Comparison of ENCODE assay signal across 27 cellular contexts in genomic region chr10:75868601-75869000, GRCh38.
"Had no signal": no experiment of that assay in that cellular context is flagged by ENCODE, and none has a peak within 500 bp of the region (broad histone marks: within the 10 kb centered on the region; RNA-seq: fewer than 3 reads in every experiment).

No MANE protein-coding gene starts in this region.

- H3K27me3 ChIP-seq: neural progenitor cell, ovary, right atrium auricular region, right lobe of liver, transverse colon, upper lobe of left lung had no signal

- H3K36me3 ChIP-seq: neural progenitor cell, ovary, right atrium auricular region, right lobe of liver, transverse colon, upper lobe of left lung had no signal

- H3K36me3 Mint-ChIP-seq: mesothelial cell of epicardium; naive B cell; natural killer cell; neural progenitor cell; stimulated activated memory B cell treated with anti-CD40 and anti-IgM and Interleukin-4, amounts not matched to agents 10 μg/mL and 1 μg/mL and 100 μg/mL, for 72 hours had no signal

- H3K4me1 Mint-ChIP-seq: naive B cell; natural killer cell; stimulated activated memory B cell treated with anti-CD40 and anti-IgM and Interleukin-4, amounts not matched to agents 10 μg/mL and 1 μg/mL and 100 μg/mL, for 72 hours; stimulated activated naive CD8-positive, alpha-beta T cell treated with anti-CD3 and anti-CD28 coated beads, Interleukin-15, amount 100 ng/mL, for 72 hours had no signal

- H3K4me3 ChIP-seq: lung, neural progenitor cell, ovary, right atrium auricular region, right lobe of liver, smooth muscle cell, transverse colon, upper lobe of left lung had no signal

- H3K9me3 ChIP-seq: ovary, right atrium auricular region, right lobe of liver, transverse colon, upper lobe of left lung had no signal

- FAIRE-seq: keratinocyte had no signal

- H3K9ac ChIP-seq: neural progenitor cell had no signal

- H3K4me3 Mint-ChIP-seq: mesothelial cell of epicardium; naive B cell; natural killer cell; nephron progenitor cell; neural progenitor cell; stimulated activated memory B cell treated with anti-CD40 and anti-IgM and Interleukin-4, amounts not matched to agents 10 μg/mL and 1 μg/mL and 100 μg/mL, for 72 hours; stimulated activated naive CD8-positive, alpha-beta T cell treated with anti-CD3 and anti-CD28 coated beads, Interleukin-15, amount 100 ng/mL, for 72 hours had no signal

- H3K27ac ChIP-seq: neural progenitor cell, ovary, right atrium auricular region, right lobe of liver, transverse colon, upper lobe of left lung had no signal

- H2AFZ ChIP-seq: neural progenitor cell had no signal

- H3K27me3 Mint-ChIP-seq: naive B cell; stimulated activated memory B cell treated with anti-CD40 and anti-IgM and Interleukin-4, amounts not matched to agents 10 μg/mL and 1 μg/mL and 100 μg/mL, for 72 hours; stimulated activated naive CD8-positive, alpha-beta T cell treated with anti-CD3 and anti-CD28 coated beads, Interleukin-15, amount 100 ng/mL, for 72 hours had no signal

- DNase-seq: hippocampal formation; kidney glomerular epithelial cell; left cardiac atrium; mesendoderm; naive B cell; natural killer cell; nephron progenitor cell; ovary; right lobe of liver; stimulated activated CD4-positive, alpha-beta T cell treated with anti-CD3 and anti-CD28 coated beads, Interleukin-1b, Interleukin-23, amount 100 ng/mL, for 48 hours; stimulated activated CD4-positive, alpha-beta T cell treated with anti-CD3 and anti-CD28 coated beads, Interleukin-2, amount 100 ng/mL, for 48 hours; stimulated activated CD4-positive, alpha-beta T cell treated with anti-CD3 and anti-CD28 coated beads, Interleukin-4, amount 100 ng/mL, for 4 hours; stimulated activated CD8-positive, alpha-beta memory T cell treated with anti-CD3 and anti-CD28 coated beads, Interleukin-4, amount 100 ng/mL, for 48 hours; stimulated activated naive CD4-positive, alpha-beta T cell treated with Interleukin-2 at 50 U/mL for 16 hours; stimulated activated naive CD8-positive, alpha-beta T cell treated with anti-CD3 and anti-CD28 coated beads, Interleukin-15, amount 100 ng/mL, for 72 hours; substantia nigra; transverse colon had no signal

- H3K27ac Mint-ChIP-seq: mesothelial cell of epicardium; natural killer cell; nephron progenitor cell; neural progenitor cell; progenitor cell of endocrine pancreas; stimulated activated memory B cell treated with anti-CD40 and anti-IgM and Interleukin-4, amounts not matched to agents 10 μg/mL and 1 μg/mL and 100 μg/mL, for 72 hours; stimulated activated naive CD8-positive, alpha-beta T cell treated with anti-CD3 and anti-CD28 coated beads, Interleukin-15, amount 100 ng/mL, for 72 hours had no signal

- ATAC-seq: left cardiac atrium; left lobe of liver; natural killer cell; right lobe of liver; stimulated activated memory B cell treated with anti-CD40 and anti-IgM and Interleukin-4, amounts not matched to agents 10 μg/mL and 1 μg/mL and 100 μg/mL, for 72 hours; stimulated activated naive CD8-positive, alpha-beta T cell treated with anti-CD3 and anti-CD28 coated beads, Interleukin-15, amount 100 ng/mL, for 72 hours had no signal

- H3K4me1 ChIP-seq: neural progenitor cell, right atrium auricular region, right lobe of liver, transverse colon, upper lobe of left lung had no signal

- H3K4me2 ChIP-seq: neural progenitor cell, smooth muscle cell had no signal

- H3K9me3 Mint-ChIP-seq: natural killer cell; nephron progenitor cell; neural progenitor cell; stimulated activated naive CD8-positive, alpha-beta T cell treated with anti-CD3 and anti-CD28 coated beads, Interleukin-15, amount 100 ng/mL, for 72 hours had no signal
